In genomic region chr13:113275387-113275786, GRCh38 we compare ENCODE assay signal across 8 cellular contexts. TPM values are rescaled to one million over a fixed set of nuclear protein-coding genes. Genes with fewer than 3 reads are reported as not detected.
A peak's percentile ranks its signal among the peaks of the same experiment; 100 is the strongest.
DNase-seq lines count a peak whose midpoint lies in the region; ATAC-seq and TF ChIP-seq lines count a peak whose summit lies in the region.

No MANE protein-coding gene starts in this region.

- no peaks in the 10 kb centered on the region for H3K9me3 Mint-ChIP-seq in memory B cell
- H3K9me3 Mint-ChIP-seq in T-helper 2 cell treated with Interferon-gamma antibody and Interleukin-4, amounts not matched to agents 5 μg/mL and 100 μg/mL, for 36 hours = peaks cover 8% of the 10 kb centered on the region

- H3K4me3 Mint-ChIP-seq in memory B cell = no peak overlapping the region
- H3K4me3 Mint-ChIP-seq in T-helper 2 cell treated with Interferon-gamma antibody and Interleukin-4, amounts not matched to agents 5 μg/mL and 100 μg/mL, for 36 hours = no peak overlapping the region

- H3K4me3 ChIP-seq in SJCRH30 (no peak overlapping the region), upper lobe of right lung (no peak overlapping the region)

- intact Hi-C loops in upper lobe of right lung (cut with DNase I) = no loop called here

- H3K27ac Mint-ChIP-seq in memory B cell = no peak overlapping the region
- no peak overlapping the region for H3K27ac Mint-ChIP-seq in T-helper 2 cell treated with Interferon-gamma antibody and Interleukin-4, amounts not matched to agents 5 μg/mL and 100 μg/mL, for 36 hours

- H3K4me1 Mint-ChIP-seq in memory B cell = peaks cover 2% of the 10 kb centered on the region
- no peaks in the 10 kb centered on the region for H3K4me1 Mint-ChIP-seq in T-helper 2 cell treated with Interferon-gamma antibody and Interleukin-4, amounts not matched to agents 5 μg/mL and 100 μg/mL, for 36 hours (ENCODE audit: low read depth)

- peak; percentile 67 for DNase-seq in EH (ENCODE audit: low read depth)
- peak; percentile 5 for DNase-seq in HS-27A (ENCODE audit: low read depth)
- peak; percentile 20 to 48 for DNase-seq in SJCRH30
- peak; percentile 27 for DNase-seq in central memory CD4-positive, alpha-beta T cell
- no peak for DNase-seq in memory B cell (ENCODE audit: low spot score in 2 of 2)
- DNase-seq in upper lobe of right lung = no peak
- no peak for DNase-seq in T-helper 2 cell treated with Interferon-gamma antibody and Interleukin-4, amounts not matched to agents 5 μg/mL and 100 μg/mL, for 36 hours (ENCODE audit: low spot score)

- TF ChIP-seq CTCF in upper lobe of right lung (IDR thresholded peaks at IDR 0.05) = peak; percentile 53

- H3K4me1 ChIP-seq in SJCRH30 (no peaks in the 10 kb centered on the region), upper lobe of right lung (peaks cover 8% of the 10 kb centered on the region)

- H3K27me3 Mint-ChIP-seq in memory B cell = peaks cover 14% of the 10 kb centered on the region
- no peaks in the 10 kb centered on the region for H3K27me3 Mint-ChIP-seq in T-helper 2 cell treated with Interferon-gamma antibody and Interleukin-4, amounts not matched to agents 5 μg/mL and 100 μg/mL, for 36 hours (ENCODE audit: low read depth)

- no peak overlapping the region for H3K27ac ChIP-seq in SJCRH30
- no peak overlapping the region for H3K27ac ChIP-seq in upper lobe of right lung

- H3K27me3 ChIP-seq in SJCRH30 = no peaks in the 10 kb centered on the region
- no peaks in the 10 kb centered on the region for H3K27me3 ChIP-seq in upper lobe of right lung

- H3K36me3 ChIP-seq in SJCRH30 (no peaks in the 10 kb centered on the region; the same call in 1 of the 2 replicates), upper lobe of right lung (no peaks in the 10 kb centered on the region)

- ATAC-seq in memory B cell (ENCODE audit: low read depth) (peak; percentile 59), upper lobe of right lung (peak; percentile 29), GM18909 (IDR thresholded peaks at IDR 0.05; ENCODE audit: poor library complexity, unreplicated experiment) (no peak)

- H3K36me3 Mint-ChIP-seq in memory B cell = peaks cover 2% of the 10 kb centered on the region
- no peaks in the 10 kb centered on the region for H3K36me3 Mint-ChIP-seq in T-helper 2 cell treated with Interferon-gamma antibody and Interleukin-4, amounts not matched to agents 5 μg/mL and 100 μg/mL, for 36 hours (ENCODE audit: low read depth)

- no peaks in the 10 kb centered on the region for H3K9me3 ChIP-seq in SJCRH30 (replicated peaks)
- H3K9me3 ChIP-seq in upper lobe of right lung = no peaks in the 10 kb centered on the region

RNA-seq across cellular contexts. Expression of gene LAMP1, which starts 21.7 kb away (rescaled TPM):
- 62.1 and 62.6 TPM in 2 replicates for total RNA-seq in SJCRH30 (2014; rRNA removed; shearing (Covaris generic))
- 332 TPM for total RNA-seq in upper lobe of right lung

Comparison
In these comparisons a context has a peak if more than half of its experiments do, and no peak if none do; other contexts are left out.
1. DNase-seq: peak in EH (single experiment), HS-27A (single experiment), SJCRH30 (2 of 2) and central memory CD4-positive, alpha-beta T cell (single experiment); none in memory B cell (0 of 2), upper lobe of right lung (single experiment) and T-helper 2 cell treated with Interferon-gamma antibody and Interleukin-4, amounts not matched to agents 5 μg/mL and 100 μg/mL, for 36 hours (single experiment).